ENCODE assay signal across 14 cellular contexts in genomic region chr6:20699402-20699801, GRCh38.
A peak's percentile ranks its signal among the peaks of the same experiment; 100 is the strongest.
DNase-seq lines count a peak whose midpoint lies in the region; ATAC-seq, FAIRE-seq and TF ChIP-seq lines count a peak whose summit lies in the region.
"Had no signal": no experiment of that assay in that cellular context is flagged by ENCODE, and none has a peak within 500 bp of the region (broad histone marks: within the 10 kb centered on the region; RNA-seq: fewer than 3 reads in every experiment).

No MANE protein-coding gene starts in this region.

- no peak overlapping the region for H3K27ac Mint-ChIP-seq in WTC11
- H3K27ac Mint-ChIP-seq: HFFc6 had no signal

- TF ChIP-seq CTCF in WTC11 (IDR thresholded peaks at IDR 0.05) (no peak), OCI-LY7 (conservative IDR thresholded peaks at IDR 0.05; ENCODE audit: low read length) (no peak)

- H3K9me3 ChIP-seq in endocrine pancreas (ENCODE audit: control insufficient read depth, low read length) = no peaks in the 10 kb centered on the region
- H3K9me3 ChIP-seq in OCI-LY7 (ENCODE audit: low read length) = no peaks in the 10 kb centered on the region
- H3K9me3 ChIP-seq: gastroesophageal sphincter had no signal

- no TSS peak for BruUV-seq in OCI-LY7 (replicated peaks; lab: Mats Ljungman, UMichigan)

- no peak overlapping the region for H3K4me2 ChIP-seq in OCI-LY7 (ENCODE audit: low read length)

- H3K4me3 Mint-ChIP-seq in WTC11 = no peak overlapping the region
- H3K4me3 Mint-ChIP-seq: HFFc6 had no signal

- H3K9me3 Mint-ChIP-seq in WTC11 = no peaks in the 10 kb centered on the region
- H3K9me3 Mint-ChIP-seq: HFFc6 had no signal

- peak overlapping the region; percentile 80 for H3K4me3 ChIP-seq in endocrine pancreas (ENCODE audit: control insufficient read depth, insufficient read depth, low read length)
- no peak overlapping the region for H3K4me3 ChIP-seq in OCI-LY7 (ENCODE audit: low read depth, low read length, poor library complexity, severe bottlenecking)
- H3K4me3 ChIP-seq: gastroesophageal sphincter had no signal

- H3K36me3 ChIP-seq in endocrine pancreas (ENCODE audit: control insufficient read depth, insufficient read depth, low read length) (no peaks in the 10 kb centered on the region), OCI-LY7 (ENCODE audit: insufficient read depth, low read length) (no peaks in the 10 kb centered on the region)
- H3K36me3 ChIP-seq: gastroesophageal sphincter had no signal

- POLR2A ChIA-PET in WTC11 (lab: Charles Lee) = interaction anchor here (0.7 kb wide), 1 partner anchor 329 kb away, joined by 4 read pairs; no protein-coding TSS in a partner anchor
- POLR2A ChIA-PET in OCI-LY7 (lab: Charles Lee) = no interaction called here

- H3K36me3 Mint-ChIP-seq in WTC11 = no peaks in the 10 kb centered on the region

- no peak overlapping the region for H3K27ac ChIP-seq in OCI-LY7 (ENCODE audit: low read depth, low read length, poor library complexity, severe bottlenecking)
- H3K27ac ChIP-seq: gastroesophageal sphincter had no signal

- H2AFZ ChIP-seq in OCI-LY7 (ENCODE audit: low read length) = no peak overlapping the region

- no peak overlapping the region for H3K9ac ChIP-seq in endocrine pancreas (ENCODE audit: control insufficient read depth, insufficient read depth, low read length)

- intact Hi-C loops in OCI-LY7 (cut with micrococcal nuclease; ENCODE audit: unreplicated experiment) = no loop called here

- no peaks in the 10 kb centered on the region for H3K79me2 ChIP-seq in OCI-LY7 (ENCODE audit: insufficient read depth, low read depth, low read length)

- H3K4me1 Mint-ChIP-seq in WTC11 = peaks cover 69% of the 10 kb centered on the region

- DNase-seq in COLO668 (lab: John Stamatoyannopoulos, UW; ENCODE audit: unreplicated experiment) = peak; percentile 22
- DNase-seq in NCI-H1105 (lab: John Stamatoyannopoulos, UW) = peak; percentile 93
- peak; percentile 78 to 99 for DNase-seq in NCI-H524 (lab: John Stamatoyannopoulos, UW)
- no peak for DNase-seq in urothelium cell line (ENCODE audit: low spot score)
- DNase-seq in WTC11 (ENCODE audit: low spot score) = no peak
- no peak for DNase-seq in OCI-LY7 (ENCODE audit: low spot score)
- DNase-seq: activated CD4-positive, alpha-beta T cell treated with anti-CD3 and anti-CD28 coated beads, Interleukin-2, amount 50 U/mL, for 4 hours; activated effector memory CD4-positive, alpha-beta T cell treated with Interleukin-2 at 50 U/mL for 16 hours; HFFc6; stimulated activated CD8-positive, alpha-beta memory T cell treated with anti-CD3 and anti-CD28 coated beads, Interleukin-4, amount 100 ng/mL, for 48 hours; T1000 had no signal

- no peak for FAIRE-seq in urothelium cell line (lab: Jason Lieb, UNC)

- H4K20me1 ChIP-seq in OCI-LY7 (ENCODE audit: insufficient read depth, low read length) = no peaks in the 10 kb centered on the region

- no peaks in the 10 kb centered on the region for H3K27me3 Mint-ChIP-seq in WTC11 (ENCODE audit: low read depth)

- ATAC-seq in HG02759 (IDR thresholded peaks at IDR 0.05; ENCODE audit: unreplicated experiment) = no peak
- ATAC-seq in WTC11 = no peak
- ATAC-seq: gastroesophageal sphincter had no signal

- no peaks in the 10 kb centered on the region for H3K9me2 ChIP-seq in OCI-LY7 (ENCODE audit: insufficient read depth, low read length)

- CTCF ChIA-PET in WTC11 (lab: Charles Lee) = no interaction called here
- CTCF ChIA-PET in OCI-LY7 (lab: Charles Lee; ENCODE audit: unreplicated experiment) = no interaction called here

- H3K27me3 ChIP-seq in endocrine pancreas (ENCODE audit: control insufficient read depth, insufficient read depth, low read length) = no peaks in the 10 kb centered on the region
- H3K27me3 ChIP-seq: gastroesophageal sphincter had no signal

- peaks cover 20% of the 10 kb centered on the region for H3K4me1 ChIP-seq in endocrine pancreas (ENCODE audit: control insufficient read depth, insufficient read depth, low read length)
- no peaks in the 10 kb centered on the region for H3K4me1 ChIP-seq in OCI-LY7 (ENCODE audit: insufficient read depth, low read length, poor library complexity, severe bottlenecking)
- H3K4me1 ChIP-seq: gastroesophageal sphincter had no signal

TF ChIP-seq in WTC11, 78 proteins besides CTCF, POLR2A, EP300 and RAD21:
- TF ChIP-seq PRDM15 (CRISPR knock-in tag; IDR thresholded peaks at IDR 0.05) = no peak
- TF ChIP-seq SOX15 (CRISPR knock-in tag; IDR thresholded peaks at IDR 0.05) = no peak
- TF ChIP-seq E2F4 (CRISPR knock-in tag; IDR thresholded peaks at IDR 0.05; ENCODE audit: borderline replicate concordance, low read depth) = no peak
- no peak for TF ChIP-seq ZNF138 (CRISPR knock-in tag; conservative IDR thresholded peaks at IDR 0.05)
- no peak for TF ChIP-seq NR3C1 (CRISPR knock-in tag; conservative IDR thresholded peaks at IDR 0.05; ENCODE audit: low read depth)

Comparison
In these comparisons a context has a peak if more than half of its experiments do, and no peak if none do; other contexts are left out.
1. DNase-seq: peak in COLO668 (single experiment), NCI-H1105 (single experiment) and NCI-H524 (2 of 2); none in urothelium cell line (single experiment), WTC11 (single experiment) and OCI-LY7 (single experiment).